ENCODE assay signal across 25 cellular contexts in the genomic region with DNA sequence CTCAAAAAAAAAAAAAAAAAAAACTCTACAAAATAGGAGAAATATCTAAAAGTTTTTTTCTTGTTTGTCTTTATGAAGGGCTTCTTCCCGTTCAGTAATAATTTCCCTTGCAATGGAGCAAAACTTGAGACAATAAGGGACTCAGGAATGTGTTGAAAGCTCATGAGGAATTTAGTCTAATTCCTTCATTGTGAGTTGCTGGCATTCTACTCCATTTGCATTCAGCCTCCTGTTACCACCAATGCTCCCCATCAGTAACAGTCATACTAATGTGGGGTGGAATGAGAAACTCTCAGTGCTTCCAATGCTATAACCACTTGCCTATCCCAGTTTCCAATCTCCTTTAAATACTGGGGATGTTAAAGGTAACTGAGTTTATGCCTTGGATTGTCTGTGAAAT.
"Had no signal": no experiment of that assay in that cellular context is flagged by ENCODE, and none has a peak within 500 bp of the region (broad histone marks: within the 10 kb centered on the region; RNA-seq: fewer than 3 reads in every experiment).

No MANE protein-coding gene starts in this region.

- H3K4me3 ChIP-seq: esophagus squamous epithelium, lower lobe of right lung, ovary, smooth muscle cell, tibial nerve had no signal

- DNase-seq: activated CD4-positive, alpha-beta memory T cell treated with anti-CD3 and anti-CD28 coated beads for 36 hours; activated CD4-positive, alpha-beta T cell treated with anti-CD3 and anti-CD28 coated beads, Interleukin-2, amount 10 ng/mL, durations not matched to agents 24 days and 14 days; activated CD4-positive, CD25-positive, alpha-beta regulatory T cell treated with anti-CD3 and anti-CD28 coated beads, Interleukin-2, amount 50 U/mL, for 72 hours; activated CD8-positive, alpha-beta memory T cell treated with anti-CD3 and anti-CD28 coated beads, Interleukin-2, amount 50 U/mL, for 48 hours; activated gamma-delta T cell treated with Interleukin-2 at 50 U/mL for 16 hours; activated naive CD4-positive, alpha-beta T cell treated with anti-CD3 and anti-CD28 coated beads, Interleukin-2, amount 50 U/mL, for 16 hours; activated T-cell treated with anti-CD3 and anti-CD28 coated beads, Interleukin-2, amount 50 U/mL, for 24 hours; amniotic stem cell; dermis blood vessel endothelial cell; effector CD4-positive, alpha-beta T cell; esophagus squamous epithelium; kidney glomerular epithelial cell; lower lobe of right lung; mesenchymal stem cell; ovary; stimulated activated CD4-positive, alpha-beta T cell treated with anti-CD3 and anti-CD28 coated beads, Interleukin-1b, Interleukin-23, amount 100 ng/mL, for 48 hours; stimulated activated CD4-positive, alpha-beta T cell treated with anti-CD3 and anti-CD28 coated beads, Interleukin-4, amount 100 ng/mL, for 4 hours; stimulated activated CD8-positive, alpha-beta memory T cell treated with anti-CD3 and anti-CD28 coated beads, Interleukin-4, amount 100 ng/mL, for 48 hours; stimulated activated naive B cell treated with anti-CD40 and anti-IgM and Interleukin-4, amounts not matched to agents 10 μg/mL and 1 μg/mL and 100 μg/mL, for 72 hours; T-helper 17 cell; T1000; WERI-Rb-1 had no signal

- H3K27me3 ChIP-seq: esophagus squamous epithelium, neutrophil, ovary, tibial nerve had no signal

- H3K4me1 ChIP-seq: esophagus squamous epithelium, lower lobe of right lung, tibial nerve had no signal

- H3K36me3 ChIP-seq: esophagus squamous epithelium, lower lobe of right lung, neutrophil, ovary, tibial nerve, WERI-Rb-1 had no signal

- H3K27ac ChIP-seq: esophagus squamous epithelium, lower lobe of right lung, neutrophil, ovary, tibial nerve, WERI-Rb-1 had no signal

- H3K9me3 ChIP-seq: esophagus squamous epithelium, lower lobe of right lung, neutrophil, ovary, tibial nerve had no signal
